8 cellular contexts compared by ENCODE assay signal in genomic region chr2:111897630-111897923, GRCh38. TPM values are rescaled to one million over a fixed set of nuclear protein-coding genes. Genes with fewer than 3 reads are reported as not detected.
DNase-seq lines count a peak whose midpoint lies in the region; ATAC-seq and TF ChIP-seq lines count a peak whose summit lies in the region.

No MANE protein-coding gene starts in this region.

- peak overlapping the region; percentile 66 for H3K4me3 ChIP-seq in osteoblast (ENCODE audit: insufficient read depth, low read length)

- H3K27ac ChIP-seq in KOPT-K1 (ENCODE audit: low read depth, low read length, poor library complexity, severe bottlenecking) (peak overlapping the region; percentile 8), osteoblast (ENCODE audit: low read depth, low read length) (no peak overlapping the region)

- BruUV-seq in Calu3 (replicated peaks; lab: Mats Ljungman, UMichigan): no TSS peak

- CTCF ChIA-PET in Calu3 (lab: Charles Lee): interaction anchor here (0.5 to 1.7 kb wide), 12 partner anchors 10 to 377 kb away, joined by 3 to 6 read pairs (median 3); no protein-coding TSS in a partner anchor

- H3K27ac Mint-ChIP-seq in Calu3 (ENCODE audit: unreplicated experiment): no peak overlapping the region
- no peak overlapping the region for H3K27ac Mint-ChIP-seq in effector memory CD8-positive, alpha-beta T cell

- peaks cover 47% of the 10 kb centered on the region for H3K27me3 ChIP-seq in osteoblast (ENCODE audit: insufficient read depth, low read length)

- no peaks in the 10 kb centered on the region for H3K79me2 ChIP-seq in osteoblast (ENCODE audit: insufficient read depth, low read length)

- H2AFZ ChIP-seq in osteoblast (ENCODE audit: low read length): peak overlapping the region; percentile 82

- peaks cover 14% of the 10 kb centered on the region for H3K4me1 ChIP-seq in osteoblast (ENCODE audit: insufficient read depth, low read length)

- intact Hi-C loops in Calu3 (cut with micrococcal nuclease; ENCODE audit: unreplicated experiment): no loop called here

- no peaks in the 10 kb centered on the region for H4K20me1 ChIP-seq in osteoblast (ENCODE audit: insufficient read depth, low read length)

- H3K36me3 ChIP-seq in KOPT-K1 (ENCODE audit: insufficient read depth, low read length): no peaks in the 10 kb centered on the region
- H3K36me3 ChIP-seq in osteoblast (ENCODE audit: insufficient read depth, low read length): no peaks in the 10 kb centered on the region

- no peak for ATAC-seq in effector memory CD8-positive, alpha-beta T cell (replicated peaks)

- no peak for TF ChIP-seq CTCF in Calu3 (IDR thresholded peaks at IDR 0.05; ENCODE audit: unreplicated experiment)
- no peak for TF ChIP-seq CTCF in osteoblast (IDR thresholded peaks at IDR 0.05; ENCODE audit: extremely low read depth, low read depth, low read length)

- peaks cover 23% of the 10 kb centered on the region for H3K36me3 Mint-ChIP-seq in Calu3 (ENCODE audit: insufficient read depth, unreplicated experiment)
- no peaks in the 10 kb centered on the region for H3K36me3 Mint-ChIP-seq in effector memory CD8-positive, alpha-beta T cell (ENCODE audit: insufficient read depth)

- peaks cover 22% of the 10 kb centered on the region for H3K4me1 Mint-ChIP-seq in Calu3 (ENCODE audit: low read depth, unreplicated experiment)
- peaks cover 8 to 10% of the 10 kb centered on the region in 2 donors for H3K4me1 Mint-ChIP-seq in effector memory CD8-positive, alpha-beta T cell (ENCODE audit: low read depth in 2 of 2)

- no peaks in the 10 kb centered on the region for H3K27me3 Mint-ChIP-seq in Calu3 (ENCODE audit: unreplicated experiment)
- peaks cover 12 to 26% of the 10 kb centered on the region in 2 donors for H3K27me3 Mint-ChIP-seq in effector memory CD8-positive, alpha-beta T cell

- no peaks in the 10 kb centered on the region for H3K9me3 Mint-ChIP-seq in Calu3 (ENCODE audit: low read depth, unreplicated experiment)
- no peaks in the 10 kb centered on the region for H3K9me3 Mint-ChIP-seq in effector memory CD8-positive, alpha-beta T cell

- DNase-seq in Calu3 (no peak), osteoblast (ENCODE audit: insufficient read length, low spot score, missing footprints) (no peak), NCI-H1092 treated with DMSO at 0.1 percent for 48 hours (lab: John Stamatoyannopoulos, UW) (no peak), NCI-H524 treated with DMSO at 0.1 percent for 48 hours (lab: John Stamatoyannopoulos, UW) (no peak), NCI-H2171 treated with DMSO at 0.1 percent for 48 hours (lab: John Stamatoyannopoulos, UW) (no peak), amniotic stem cell (lab: John Stamatoyannopoulos, UW) (no peak)
- DNase-seq in effector memory CD8-positive, alpha-beta T cell: no peak

- H3K4me2 ChIP-seq in osteoblast (ENCODE audit: insufficient read depth, low read length): peak overlapping the region; percentile 87

- H3K4me3 Mint-ChIP-seq in Calu3 (ENCODE audit: low read depth, unreplicated experiment): peak overlapping the region; percentile 82
- H3K4me3 Mint-ChIP-seq in effector memory CD8-positive, alpha-beta T cell: peak overlapping the region; percentile 84 to 85

- H3K9me3 ChIP-seq in KOPT-K1 (ENCODE audit: insufficient read depth, low read length, poor library complexity, severe bottlenecking): no peaks in the 10 kb centered on the region
- H3K9me3 ChIP-seq in osteoblast (ENCODE audit: low read depth, low read length): no peaks in the 10 kb centered on the region

RNA-seq across cellular contexts. Expression of gene MERTK, which starts 0.8 kb away (rescaled TPM):
- 1.5 and 2.1 TPM in 2 replicates for total RNA-seq in Calu3 (2022)
- 0.59 and 0.72 TPM in 2 replicates for total RNA-seq in osteoblast

RNA-seq across cellular contexts. Expression of gene ANAPC1, which starts 13.6 kb away (rescaled TPM):
- total RNA-seq in Calu3 (2022) (64.5 and 67.5 TPM in 2 replicates), osteoblast (48.1 and 50.1 TPM in 2 replicates)
